ENCODE assay signal across 19 cellular contexts in genomic region chr15:92365079-92365478, GRCh38. TPM values are rescaled to one million over a fixed set of nuclear protein-coding genes. Genes with fewer than 3 reads are reported as not detected.
DNase-seq lines count a peak whose midpoint lies in the region; ATAC-seq, FAIRE-seq and TF ChIP-seq lines count a peak whose summit lies in the region.
"Had no signal": no experiment of that assay in that cellular context is flagged by ENCODE, and none has a peak within 500 bp of the region (broad histone marks: within the 10 kb centered on the region; RNA-seq: fewer than 3 reads in every experiment).

No MANE protein-coding gene starts in this region.

- H3K4me3 Mint-ChIP-seq in chondrocyte (ENCODE audit: unreplicated experiment) = no peak overlapping the region
- H3K4me3 Mint-ChIP-seq in activated CD4-positive, alpha-beta T cell treated with anti-CD3 and anti-CD28 coated beads for 36 hours = no peak overlapping the region
- H3K4me3 Mint-ChIP-seq: central memory CD8-positive, alpha-beta T cell; nephron progenitor cell; T-helper 1 cell treated with Interleukin-12 subunit alpha and Interleukin-12 subunit beta and Interleukin-4 antibody, amounts not matched to agents 30 μg/mL and 1 μg/mL, for 36 hours had no signal

- in situ Hi-C loops in ACHN (cut with HindIII; ENCODE audit: low pct_ligation_motif_present, low pct_unique_long_range_greater_than_20kb, low sequenced_read_pairs) = no loop called here

- no peaks in the 10 kb centered on the region for H3K4me1 ChIP-seq in left lung
- H3K4me1 ChIP-seq: left ventricle myocardium inferior had no signal

- no peak for FAIRE-seq in HTR-8/SVneo (lab: Jason Lieb, UNC)

- H3K4me1 Mint-ChIP-seq in chondrocyte (ENCODE audit: low read depth) = peaks cover 20% of the 10 kb centered on the region
- H3K4me1 Mint-ChIP-seq in activated CD4-positive, alpha-beta T cell treated with anti-CD3 and anti-CD28 coated beads for 36 hours = no peaks in the 10 kb centered on the region
- H3K4me1 Mint-ChIP-seq: central memory CD8-positive, alpha-beta T cell had no signal

- H3K36me3 ChIP-seq in left lung = no peaks in the 10 kb centered on the region
- H3K36me3 ChIP-seq: left ventricle myocardium inferior had no signal

- H3K9me3 Mint-ChIP-seq in chondrocyte (ENCODE audit: low read depth) = peaks cover 15% of the 10 kb centered on the region
- H3K9me3 Mint-ChIP-seq in activated CD4-positive, alpha-beta T cell treated with anti-CD3 and anti-CD28 coated beads for 36 hours (ENCODE audit: low read depth) = no peaks in the 10 kb centered on the region
- H3K9me3 Mint-ChIP-seq: activated naive CD4-positive, alpha-beta T cell treated with anti-CD3 and anti-CD28 coated beads, Interleukin-2, amount 50 U/mL, for 72 hours; central memory CD8-positive, alpha-beta T cell; nephron progenitor cell; T-helper 1 cell treated with Interleukin-12 subunit alpha and Interleukin-12 subunit beta and Interleukin-4 antibody, amounts not matched to agents 30 μg/mL and 1 μg/mL, for 36 hours had no signal

- H3K27me3 Mint-ChIP-seq in chondrocyte (ENCODE audit: low read depth) = no peaks in the 10 kb centered on the region
- H3K27me3 Mint-ChIP-seq in activated CD4-positive, alpha-beta T cell treated with anti-CD3 and anti-CD28 coated beads for 36 hours = peaks cover 2% of the 10 kb centered on the region

- H3K9me3 ChIP-seq in left lung = no peaks in the 10 kb centered on the region

- H3K27ac ChIP-seq in left lung = no peak overlapping the region
- H3K27ac ChIP-seq: left ventricle myocardium inferior had no signal

- CTCF ChIA-PET in activated CD4-positive, alpha-beta T cell treated with anti-CD3 and anti-CD28 coated beads for 36 hours (lab: Charles Lee) = interaction anchor here (0.7 to 0.8 kb wide), 2 partner anchors 221 to 564 kb away, joined by 3 read pairs; no protein-coding TSS in a partner anchor

- TF ChIP-seq CTCF in NB4 (IDR thresholded peaks at IDR 0.05; ENCODE audit: low read depth, low read length) = no peak
- TF ChIP-seq CTCF in chondrocyte (IDR thresholded peaks at IDR 0.05) = no peak
- TF ChIP-seq CTCF in left lung (IDR thresholded peaks at IDR 0.05) = no peak

- TF ChIP-seq POLR2A in NB4 (IDR thresholded peaks at IDR 0.05; ENCODE audit: extremely low read depth, insufficient read length) = no peak

- H3K27ac Mint-ChIP-seq in chondrocyte (ENCODE audit: unreplicated experiment) = peak overlapping the region; percentile 22
- H3K27ac Mint-ChIP-seq in activated CD4-positive, alpha-beta T cell treated with anti-CD3 and anti-CD28 coated beads for 36 hours = no peak overlapping the region
- H3K27ac Mint-ChIP-seq: activated naive CD4-positive, alpha-beta T cell treated with anti-CD3 and anti-CD28 coated beads, Interleukin-2, amount 50 U/mL, for 72 hours; nephron progenitor cell; T-helper 1 cell treated with Interleukin-12 subunit alpha and Interleukin-12 subunit beta and Interleukin-4 antibody, amounts not matched to agents 30 μg/mL and 1 μg/mL, for 36 hours had no signal

- no peak overlapping the region for H3K4me3 ChIP-seq in NB4 (ENCODE audit: low read depth, low read length)
- H3K4me3 ChIP-seq in left lung = no peak overlapping the region
- H3K4me3 ChIP-seq: left ventricle myocardium inferior had no signal

- intact Hi-C loops in left lung (cut with DNase I) = no loop called here
- intact Hi-C loops in activated CD4-positive, alpha-beta T cell treated with anti-CD3 and anti-CD28 coated beads for 36 hours (cut with DNase I, micrococcal nuclease) = no loop called here

- H3K36me3 Mint-ChIP-seq in chondrocyte (ENCODE audit: low read depth) = no peaks in the 10 kb centered on the region
- H3K36me3 Mint-ChIP-seq in activated CD4-positive, alpha-beta T cell treated with anti-CD3 and anti-CD28 coated beads for 36 hours (ENCODE audit: low read depth) = no peaks in the 10 kb centered on the region
- H3K36me3 Mint-ChIP-seq: activated naive CD4-positive, alpha-beta T cell treated with anti-CD3 and anti-CD28 coated beads, Interleukin-2, amount 50 U/mL, for 72 hours had no signal

- H3K27me3 ChIP-seq in left lung = no peaks in the 10 kb centered on the region

- ATAC-seq in left lung (peak; percentile 85), GM19455 (IDR thresholded peaks at IDR 0.05; ENCODE audit: unreplicated experiment) (no peak)
- ATAC-seq in activated CD4-positive, alpha-beta T cell treated with anti-CD3 and anti-CD28 coated beads for 36 hours = no peak
- ATAC-seq: activated naive CD4-positive, alpha-beta T cell treated with anti-CD3 and anti-CD28 coated beads, Interleukin-2, amount 50 U/mL, for 72 hours had no signal

- DNase-seq in A172 (ENCODE audit: low spot score) = peak; percentile 45
- peak; percentile 23 for DNase-seq in NB4 (ENCODE audit: low read depth)
- DNase-seq in chondrocyte (ENCODE audit: low spot score) = no peak
- peak in 1 of 2 donors; percentile 48 for DNase-seq in left lung
- DNase-seq in activated CD4-positive, alpha-beta T cell treated with anti-CD3 and anti-CD28 coated beads for 36 hours = no peak
- DNase-seq in ACHN = no peak
- DNase-seq in HTR-8/SVneo (ENCODE audit: insufficient read length, low spot score) = no peak
- DNase-seq: activated CD4-positive, CD25-positive, alpha-beta regulatory T cell treated with anti-CD3 and anti-CD28 coated beads, Interleukin-2, amount 50 U/mL, for 72 hours; activated CD8-positive, alpha-beta memory T cell treated with anti-CD3 and anti-CD28 coated beads, Interleukin-2, amount 50 U/mL, for 48 hours; COR-L47; IMR-90; left ventricle myocardium inferior; NCI-H524 treated with DMSO at 0.1 percent for 48 hours; nephron progenitor cell; stimulated activated CD4-positive, alpha-beta T cell treated with anti-CD3 and anti-CD28 coated beads, Interleukin-2, amount 100 ng/mL, for 24 hours had no signal

- POLR2A ChIA-PET in activated CD4-positive, alpha-beta T cell treated with anti-CD3 and anti-CD28 coated beads for 36 hours (lab: Charles Lee) = no interaction called here

RNA-seq across cellular contexts. Expression of gene ST8SIA2, which starts 28.6 kb away (rescaled TPM):
- total RNA-seq in A172 (2014; rRNA removed; shearing (Covaris generic)) = 0.69 TPM in 1 of 2 replicates, not detected in the other
- 2.4 to 6.2 TPM (median 4.5 TPM) in 3 replicates for total RNA-seq in chondrocyte
- total RNA-seq in left lung = under 1 TPM in 1 of 2 donors, not detected in 1; 0.50 TPM
- total RNA-seq in activated CD4-positive, alpha-beta T cell treated with anti-CD3 and anti-CD28 coated beads for 36 hours = not detected
- total RNA-seq: activated naive CD4-positive, alpha-beta T cell treated with anti-CD3 and anti-CD28 coated beads, Interleukin-2, amount 50 U/mL, for 72 hours; IMR-90 had no signal

Comparison
In these comparisons a context has a peak if more than half of its experiments do, and no peak if none do; other contexts are left out.
1. DNase-seq: peak in A172 (single experiment) and NB4 (single experiment); none in chondrocyte (single experiment), activated CD4-positive, alpha-beta T cell treated with anti-CD3 and anti-CD28 coated beads for 36 hours (single experiment), ACHN (single experiment) and HTR-8/SVneo (single experiment).